Comparison of ENCODE assay signal across 1 cellular context in the genomic region with DNA sequence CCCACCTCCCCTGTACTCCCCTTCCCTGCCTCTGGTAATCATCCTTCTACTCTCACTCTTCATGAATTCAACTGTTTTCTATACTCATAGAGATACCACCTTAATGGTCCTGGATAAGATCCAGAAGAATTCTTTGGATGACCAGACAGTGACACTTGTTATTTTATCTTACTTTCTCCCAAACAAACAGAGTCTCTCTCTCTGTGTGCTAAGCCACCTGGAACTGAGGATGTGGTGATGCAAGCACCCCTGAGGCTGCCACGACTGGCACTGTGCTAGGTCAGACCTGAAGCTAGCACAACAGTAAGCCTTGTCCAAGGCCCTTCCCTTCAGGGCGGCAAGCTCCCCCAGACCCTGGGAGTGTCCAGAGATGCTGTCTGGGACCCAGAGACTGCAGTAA.
TF ChIP-seq lines count a peak whose summit lies in the region.

No MANE protein-coding gene starts in this region.

TF ChIP-seq in A549, 52 proteins besides CTCF, POLR2A, EP300 and RAD21:
- no peak for TF ChIP-seq REST (IDR thresholded peaks at IDR 0.05)
- TF ChIP-seq ZFP36 (IDR thresholded peaks at IDR 0.05; ENCODE audit: borderline replicate concordance, partially characterized antibody) = no peak
- no peak for TF ChIP-seq CBX8 (IDR thresholded peaks at IDR 0.05)
- TF ChIP-seq JUN (IDR thresholded peaks at IDR 0.05) = peak; percentile 76 to 78; a peak in 3 of 5 replicates
- TF ChIP-seq MAZ (IDR thresholded peaks at IDR 0.05; ENCODE audit: borderline replicate concordance, low read depth, low read length) = no peak
- peak; percentile 96 for TF ChIP-seq GATA3 (IDR thresholded peaks at IDR 0.05; ENCODE audit: borderline replicate concordance)
- no peak for TF ChIP-seq ZNF302 (CRISPR knock-in tag; IDR thresholded peaks at IDR 0.05)
- TF ChIP-seq PBX3 (IDR thresholded peaks at IDR 0.05) = 0 out of 2 replicates have a peak, but pooled peaks have one; percentile 45
- no peak for TF ChIP-seq HOXA7 (CRISPR knock-in tag; IDR thresholded peaks at IDR 0.05)
- peak; percentile 39; the same call in 2 of the 3 replicates for TF ChIP-seq SMC3 (IDR thresholded peaks at IDR 0.05)
- TF ChIP-seq SREBF2 (IDR thresholded peaks at IDR 0.05) = no peak
- no peak for TF ChIP-seq PHF8 (IDR thresholded peaks at IDR 0.05; ENCODE audit: borderline replicate concordance, low read depth)
- no peak for TF ChIP-seq TP53 (CRISPR knock-in tag; IDR thresholded peaks at IDR 0.05)
- TF ChIP-seq HOXB5 (CRISPR knock-in tag; IDR thresholded peaks at IDR 0.05) = no peak
- no peak for TF ChIP-seq MYC (IDR thresholded peaks at IDR 0.05; ENCODE audit: borderline replicate concordance, low read length)
- no peak for TF ChIP-seq BHLHE40 (IDR thresholded peaks at IDR 0.05; ENCODE audit: low read depth, low read length)
- TF ChIP-seq CEBPB (IDR thresholded peaks at IDR 0.05) = peak; percentile 81 to 92; a peak in 3 of 4 replicates
- no peak for TF ChIP-seq NPAS2 (CRISPR knock-in tag; IDR thresholded peaks at IDR 0.05; ENCODE audit: borderline replicate concordance)
- TF ChIP-seq FOSL2 (IDR thresholded peaks at IDR 0.05) = peak; percentile 53; the same call in 1 of the 2 replicates
- TF ChIP-seq FOSL2 (CRISPR knock-in tag; IDR thresholded peaks at IDR 0.05) = peak; percentile 82
- no peak for TF ChIP-seq CBX2 (IDR thresholded peaks at IDR 0.05; ENCODE audit: borderline replicate concordance, low read depth)
- TF ChIP-seq ZC3H11A (IDR thresholded peaks at IDR 0.05) = no peak
- no peak for TF ChIP-seq HEYL (CRISPR knock-in tag; IDR thresholded peaks at IDR 0.05)
- TF ChIP-seq ATOH8 (CRISPR knock-in tag; IDR thresholded peaks at IDR 0.05; ENCODE audit: low read depth) = no peak
- no peak for TF ChIP-seq CHD2 (IDR thresholded peaks at IDR 0.05; ENCODE audit: low read length, partially characterized antibody)
- no peak for TF ChIP-seq RFX5 (IDR thresholded peaks at IDR 0.05)
- no peak for TF ChIP-seq RARB (CRISPR knock-in tag; IDR thresholded peaks at IDR 0.05)
- no peak for TF ChIP-seq NR3C1 (IDR thresholded peaks at IDR 0.05)
- TF ChIP-seq MAX (IDR thresholded peaks at IDR 0.05) = peak; percentile 67
- TF ChIP-seq EHF (CRISPR knock-in tag; IDR thresholded peaks at IDR 0.05) = no peak
- TF ChIP-seq, protein P1, sequence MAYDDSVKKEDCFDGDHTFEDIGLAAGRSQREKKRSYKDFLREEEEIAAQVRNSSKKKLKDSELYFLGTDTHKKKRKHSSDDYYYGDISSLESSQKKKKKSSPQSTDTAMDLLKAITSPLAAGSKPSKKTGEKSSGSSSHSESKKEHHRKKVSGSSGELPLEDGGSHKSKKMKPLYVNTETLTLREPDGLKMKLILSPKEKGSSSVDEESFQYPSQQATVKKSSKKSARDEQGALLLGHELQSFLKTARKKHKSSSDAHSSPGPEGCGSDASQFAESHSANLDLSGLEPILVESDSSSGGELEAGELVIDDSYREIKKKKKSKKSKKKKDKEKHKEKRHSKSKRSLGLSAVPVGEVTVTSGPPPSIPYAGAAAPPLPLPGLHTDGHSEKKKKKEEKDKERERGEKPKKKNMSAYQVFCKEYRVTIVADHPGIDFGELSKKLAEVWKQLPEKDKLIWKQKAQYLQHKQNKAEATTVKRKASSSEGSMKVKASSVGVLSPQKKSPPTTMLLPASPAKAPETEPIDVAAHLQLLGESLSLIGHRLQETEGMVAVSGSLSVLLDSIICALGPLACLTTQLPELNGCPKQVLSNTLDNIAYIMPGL (CRISPR knock-in tag; IDR thresholded peaks at IDR 0.05; ENCODE audit: borderline replicate concordance) = no peak
- TF ChIP-seq CHD4 (IDR thresholded peaks at IDR 0.05; ENCODE audit: borderline replicate concordance) = no peak
- TF ChIP-seq JUNB (IDR thresholded peaks at IDR 0.05) = peak; percentile 84
- no peak for TF ChIP-seq FOSB (CRISPR knock-in tag; IDR thresholded peaks at IDR 0.05)
- TF ChIP-seq, protein P2, sequence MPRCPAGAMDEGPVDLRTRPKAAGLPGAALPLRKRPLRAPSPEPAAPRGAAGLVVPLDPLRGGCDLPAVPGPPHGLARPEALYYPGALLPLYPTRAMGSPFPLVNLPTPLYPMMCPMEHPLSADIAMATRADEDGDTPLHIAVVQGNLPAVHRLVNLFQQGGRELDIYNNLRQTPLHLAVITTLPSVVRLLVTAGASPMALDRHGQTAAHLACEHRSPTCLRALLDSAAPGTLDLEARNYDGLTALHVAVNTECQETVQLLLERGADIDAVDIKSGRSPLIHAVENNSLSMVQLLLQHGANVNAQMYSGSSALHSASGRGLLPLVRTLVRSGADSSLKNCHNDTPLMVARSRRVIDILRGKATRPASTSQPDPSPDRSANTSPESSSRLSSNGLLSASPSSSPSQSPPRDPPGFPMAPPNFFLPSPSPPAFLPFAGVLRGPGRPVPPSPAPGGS (IDR thresholded peaks at IDR 0.05) = peak; percentile 39; the same call in 1 of the 3 replicates
